In genomic region chr3:64454179-64454578, GRCh38 we compare ENCODE assay signal across 16 cellular contexts.
DNase-seq lines count a peak whose midpoint lies in the region; ATAC-seq and TF ChIP-seq lines count a peak whose summit lies in the region.
"Had no signal": no experiment of that assay in that cellular context is flagged by ENCODE, and none has a peak within 500 bp of the region (broad histone marks: within the 10 kb centered on the region; RNA-seq: fewer than 3 reads in every experiment).

No MANE protein-coding gene starts in this region.

- ATAC-seq in GM18868 (IDR thresholded peaks at IDR 0.05; ENCODE audit: unreplicated experiment), result peak; percentile 34

- 73 to 77% (median 74%) methylated on average over 3 of the region's 3 CpGs for WGBS in ovary, 3 donors

- H3K9me3 ChIP-seq in ovary, result no peaks in the 10 kb centered on the region
- H3K9me3 ChIP-seq: testis had no signal

- no peaks in the 10 kb centered on the region for H3K9me3 Mint-ChIP-seq in T-helper 2 cell treated with Interferon-gamma antibody and Interleukin-4, amounts not matched to agents 5 μg/mL and 100 μg/mL, for 36 hours
- H3K9me3 Mint-ChIP-seq: activated naive CD8-positive, alpha-beta T cell treated with anti-CD3 and anti-CD28 coated beads, Interleukin-2, amount 10 ng/mL, durations not matched to agents 7 days and 5 days had no signal

- H3K4me3 Mint-ChIP-seq in T-helper 2 cell treated with Interferon-gamma antibody and Interleukin-4, amounts not matched to agents 5 μg/mL and 100 μg/mL, for 36 hours, result no peak overlapping the region
- H3K4me3 Mint-ChIP-seq: activated naive CD8-positive, alpha-beta T cell treated with anti-CD3 and anti-CD28 coated beads, Interleukin-2, amount 10 ng/mL, durations not matched to agents 7 days and 5 days; immature natural killer cell had no signal

- H3K27me3 Mint-ChIP-seq in T-helper 2 cell treated with Interferon-gamma antibody and Interleukin-4, amounts not matched to agents 5 μg/mL and 100 μg/mL, for 36 hours (ENCODE audit: low read depth), result peaks cover under 1% of the 10 kb centered on the region

- H3K27ac ChIP-seq in ovary (no peak overlapping the region), substantia nigra (ENCODE audit: low read depth, low read length, poor library complexity, severe bottlenecking) (no peak overlapping the region)
- H3K27ac ChIP-seq: coronary artery, PC-9, testis had no signal

- no peaks in the 10 kb centered on the region for H3K4me1 ChIP-seq in ovary (ENCODE audit: insufficient read depth)
- H3K4me1 ChIP-seq: testis had no signal

- H3K36me3 Mint-ChIP-seq in T-helper 2 cell treated with Interferon-gamma antibody and Interleukin-4, amounts not matched to agents 5 μg/mL and 100 μg/mL, for 36 hours (ENCODE audit: low read depth), result no peaks in the 10 kb centered on the region
- H3K36me3 Mint-ChIP-seq: activated naive CD8-positive, alpha-beta T cell treated with anti-CD3 and anti-CD28 coated beads, Interleukin-2, amount 10 ng/mL, durations not matched to agents 7 days and 5 days; immature natural killer cell had no signal

- H3K36me3 ChIP-seq in ovary, result no peaks in the 10 kb centered on the region

- no peak for TF ChIP-seq EP300 in ovary (IDR thresholded peaks at IDR 0.05)

- intact Hi-C loops in ovary (cut with DNase I), result no loop called here

- peaks cover 7% of the 10 kb centered on the region for H3K4me1 Mint-ChIP-seq in T-helper 2 cell treated with Interferon-gamma antibody and Interleukin-4, amounts not matched to agents 5 μg/mL and 100 μg/mL, for 36 hours (ENCODE audit: low read depth)
- H3K4me1 Mint-ChIP-seq: activated naive CD8-positive, alpha-beta T cell treated with anti-CD3 and anti-CD28 coated beads, Interleukin-2, amount 10 ng/mL, durations not matched to agents 7 days and 5 days; immature natural killer cell had no signal

- H3K4me3 ChIP-seq in fibroblast of villous mesenchyme (ENCODE audit: low read depth, low read length), result no peak overlapping the region
- H3K4me3 ChIP-seq in ovary, result no peak overlapping the region
- H3K4me3 ChIP-seq: coronary artery, PC-9, testis had no signal

- H3K27ac Mint-ChIP-seq in T-helper 2 cell treated with Interferon-gamma antibody and Interleukin-4, amounts not matched to agents 5 μg/mL and 100 μg/mL, for 36 hours, result peak overlapping the region; percentile 12
- H3K27ac Mint-ChIP-seq: activated naive CD8-positive, alpha-beta T cell treated with anti-CD3 and anti-CD28 coated beads, Interleukin-2, amount 10 ng/mL, durations not matched to agents 7 days and 5 days; immature natural killer cell had no signal

- TF ChIP-seq CTCF in fibroblast of villous mesenchyme (IDR thresholded peaks at IDR 0.05; ENCODE audit: insufficient read depth, low read depth, low read length), result no peak
- no peak for TF ChIP-seq CTCF in ovary (IDR thresholded peaks at IDR 0.05)

- no peaks in the 10 kb centered on the region for H3K27me3 ChIP-seq in ovary
- H3K27me3 ChIP-seq: testis had no signal

- TF ChIP-seq POLR2A in ovary (IDR thresholded peaks at IDR 0.05), result no peak

- DNase-seq in AG08395 (ENCODE audit: low spot score) (peak; percentile 62), fibroblast of villous mesenchyme (ENCODE audit: low read depth) (peak; percentile 75), ovary (no peak), substantia nigra (lab: John Stamatoyannopoulos, UW) (no peak), NOMO-1 (lab: John Stamatoyannopoulos, UW; ENCODE audit: unreplicated experiment in 2 of 2) (no peak), NCI-H1417 treated with DMSO at 0.1 percent for 48 hours (lab: John Stamatoyannopoulos, UW) (no peak)
- peak; percentile 12 for DNase-seq in T-helper 2 cell treated with Interferon-gamma antibody and Interleukin-4, amounts not matched to agents 5 μg/mL and 100 μg/mL, for 36 hours (ENCODE audit: low spot score)
- DNase-seq: activated naive CD8-positive, alpha-beta T cell treated with anti-CD3 and anti-CD28 coated beads, Interleukin-2, amount 10 ng/mL, durations not matched to agents 7 days and 5 days; immature natural killer cell; NCI-H1105 treated with DMSO at 0.1 percent for 48 hours; NCI-H446; PC-9; stimulated activated CD4-positive, alpha-beta T cell treated with anti-CD3 and anti-CD28 coated beads, Interleukin-12 subunit alpha, Interleukin-12 subunit beta, amount 100 ng/mL, for 4 hours; testis had no signal

Comparison
In these comparisons a context has a peak if more than half of its experiments do, and no peak if none do; other contexts are left out.
1. DNase-seq: peak in AG08395 (single experiment), T-helper 2 cell treated with Interferon-gamma antibody and Interleukin-4, amounts not matched to agents 5 μg/mL and 100 μg/mL, for 36 hours (single experiment) and fibroblast of villous mesenchyme (single experiment); none in ovary (0 of 5), substantia nigra (0 of 49), NOMO-1 (0 of 2) and NCI-H1417 treated with DMSO at 0.1 percent for 48 hours (single experiment).